Comparison of ENCODE assay signal across 11 cellular contexts in the genomic region with DNA sequence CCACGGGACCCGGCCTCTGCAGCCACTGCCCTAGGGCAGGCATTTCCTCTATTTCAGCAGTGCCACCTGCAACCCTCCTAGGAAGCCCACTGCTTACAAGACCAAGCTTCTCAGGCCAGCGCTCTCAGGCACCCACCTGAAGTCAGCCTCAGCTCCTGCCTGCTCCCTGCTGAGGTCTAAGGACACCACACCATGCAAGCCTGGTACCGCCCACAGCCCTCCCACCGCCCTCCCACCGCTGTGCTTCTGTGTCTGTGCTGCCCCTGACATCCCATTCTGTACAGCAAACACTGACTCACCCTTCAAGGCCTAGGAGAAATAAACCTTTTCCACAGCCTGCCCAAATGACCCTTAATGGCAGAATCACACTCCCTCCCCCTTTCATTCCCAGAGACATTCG. TPM values are rescaled to one million over a fixed set of nuclear protein-coding genes. Genes with fewer than 3 reads are reported as not detected.
DNase-seq lines count a peak whose midpoint lies in the region; ATAC-seq and TF ChIP-seq lines count a peak whose summit lies in the region.
"Had no signal": no experiment of that assay in that cellular context is flagged by ENCODE, and none has a peak within 500 bp of the region (broad histone marks: within the 10 kb centered on the region; RNA-seq: fewer than 3 reads in every experiment).

No MANE protein-coding gene starts in this region.

- H3K27me3 ChIP-seq in Caco-2 (replicated peaks; ENCODE audit: control insufficient read depth, insufficient read depth, low read length) = no peaks in the 10 kb centered on the region

- BruUV-seq in Caco-2 (replicated peaks; lab: Mats Ljungman, UMichigan) = no TSS peak

- H3K27me3 Mint-ChIP-seq in Caco-2 (ENCODE audit: insufficient read depth, unreplicated experiment) (no peaks in the 10 kb centered on the region), neural crest cell (ENCODE audit: low read depth) (no peaks in the 10 kb centered on the region)
- H3K27me3 Mint-ChIP-seq: activated CD8-positive, alpha-beta memory T cell treated with anti-CD3 and anti-CD28 coated beads, Interleukin-2, amount 10 ng/mL, durations not matched to agents 7 days and 5 days had no signal

- no peak for DNase-seq in Caco-2
- peak; percentile 44 for DNase-seq in dermis blood vessel endothelial cell
- DNase-seq in neural crest cell (ENCODE audit: low read depth, low spot score) = no peak
- DNase-seq in cerebellar nuclear complex (lab: John Stamatoyannopoulos, UW) = no peak
- no peak for DNase-seq in occipital lobe (lab: John Stamatoyannopoulos, UW)
- no peak for DNase-seq in activated CD4-positive, CD25-positive, alpha-beta regulatory T cell (lab: John Stamatoyannopoulos, UW)
- DNase-seq: activated CD8-positive, alpha-beta memory T cell treated with anti-CD3 and anti-CD28 coated beads, Interleukin-2, amount 10 ng/mL, durations not matched to agents 7 days and 5 days; mesendoderm; NCI-H187 treated with DMSO at 0.1 percent for 48 hours had no signal

- H3K4me3 Mint-ChIP-seq in Caco-2 (ENCODE audit: unreplicated experiment) (no peak overlapping the region), neural crest cell (peak overlapping the region; percentile 44)
- H3K4me3 Mint-ChIP-seq: activated CD8-positive, alpha-beta memory T cell treated with anti-CD3 and anti-CD28 coated beads, Interleukin-2, amount 10 ng/mL, durations not matched to agents 7 days and 5 days had no signal

- POLR2A ChIA-PET in Caco-2 (lab: Charles Lee) = no interaction called here
- POLR2A ChIA-PET in HEK293 (lab: Yijun Ruan, JAX) = interaction anchor here (0.6 to 1.3 kb wide), 2 partner anchors 158 to 194 kb away, joined by 3 to 4 read pairs; no protein-coding TSS in a partner anchor

- H3K27ac Mint-ChIP-seq in Caco-2 (ENCODE audit: unreplicated experiment) (peak overlapping the region; percentile 17), neural crest cell (ENCODE audit: unreplicated experiment) (peak overlapping the region; percentile 22)
- H3K27ac Mint-ChIP-seq: activated CD8-positive, alpha-beta memory T cell treated with anti-CD3 and anti-CD28 coated beads, Interleukin-2, amount 10 ng/mL, durations not matched to agents 7 days and 5 days had no signal

- H3K36me3 Mint-ChIP-seq in Caco-2 (ENCODE audit: insufficient read depth, unreplicated experiment) = peaks cover 60% of the 10 kb centered on the region
- H3K36me3 Mint-ChIP-seq in neural crest cell (ENCODE audit: low read depth) = no peaks in the 10 kb centered on the region

- ATAC-seq in GM18867 (IDR thresholded peaks at IDR 0.05; ENCODE audit: unreplicated experiment) = no peak
- ATAC-seq: activated CD8-positive, alpha-beta memory T cell treated with anti-CD3 and anti-CD28 coated beads, Interleukin-2, amount 10 ng/mL, durations not matched to agents 7 days and 5 days had no signal

- H3K4me1 ChIP-seq in Caco-2 = peaks cover 15% of the 10 kb centered on the region
- H3K4me1 ChIP-seq in HEK293 (ENCODE audit: control insufficient read depth, insufficient read depth, low read length) = peaks cover 13% of the 10 kb centered on the region

- TF ChIP-seq CTCF in Caco-2 (IDR thresholded peaks at IDR 0.05; ENCODE audit: insufficient read depth in 1 of 2, low read depth in 1 of 2, low read length in 1 of 2, severe bottlenecking in 1 of 2, unreplicated experiment in 1 of 2) (no peak), HEK293 (tag by site-specific recombination; IDR thresholded peaks at IDR 0.05) (no peak), neural crest cell (conservative IDR thresholded peaks at IDR 0.05) (no peak)

- H3K9me3 Mint-ChIP-seq in Caco-2 (ENCODE audit: unreplicated experiment) (no peaks in the 10 kb centered on the region), neural crest cell (no peaks in the 10 kb centered on the region)

- H3K27ac ChIP-seq in HEK293 (ENCODE audit: extremely low read depth, low read depth, low read length) = peak overlapping the region; percentile 41; the same call in 1 of the 2 replicates

- CTCF ChIA-PET in Caco-2 (lab: Charles Lee) = no interaction called here
- CTCF ChIA-PET in HEK293 (lab: Yijun Ruan, JAX) = interaction anchor here (1.0 kb wide), 1 partner anchor 81 kb away, joined by 4 read pairs; no protein-coding TSS in a partner anchor

- no peaks in the 10 kb centered on the region for H3K9me3 ChIP-seq in Caco-2
- no peaks in the 10 kb centered on the region for H3K9me3 ChIP-seq in HEK293 (ENCODE audit: control insufficient read depth, insufficient read depth, low read depth, low read length)

- H3K36me3 ChIP-seq in Caco-2 (ENCODE audit: control insufficient read depth, insufficient read depth, low read length) = peaks cover 1% of the 10 kb centered on the region; the same call in 1 of the 2 replicates
- peaks cover 4 to 43% of the 10 kb centered on the region in 2 experiments; a peak in 2 of 3 replicates for H3K36me3 ChIP-seq in HEK293 (ENCODE audit: control insufficient read depth in 2 of 2, insufficient read depth in 1 of 2, low read length in 2 of 2)

- H3K4me3 ChIP-seq in Caco-2 (ENCODE audit: low read depth, low read length) (no peak overlapping the region), HEK293 (ENCODE audit: low read depth, low read length) (no peak overlapping the region)

- H3K4me1 Mint-ChIP-seq in Caco-2 (ENCODE audit: low read depth, unreplicated experiment) (peaks cover 14% of the 10 kb centered on the region), neural crest cell (peaks cover 21% of the 10 kb centered on the region)

- intact Hi-C loops in Caco-2 (cut with micrococcal nuclease; ENCODE audit: unreplicated experiment) = no loop called here

TF ChIP-seq in HEK293, 187 proteins besides CTCF, POLR2A, EP300 and RAD21:
- TF ChIP-seq SP3 (tag by site-specific recombination; IDR thresholded peaks at IDR 0.05) (peak; percentile 42; the same call in 1 of the 2 replicates), EGR2 (tag by site-specific recombination; IDR thresholded peaks at IDR 0.05; ENCODE audit: low read depth) (peak; percentile 92), SP2 (tag by site-specific recombination; IDR thresholded peaks at IDR 0.05) (peak; percentile 27; the same call in 1 of the 2 replicates), ZNF600 (tag by site-specific recombination; IDR thresholded peaks at IDR 0.05) (0 out of 2 replicates have a peak, but pooled peaks have one; percentile 72), SALL2 (tag by site-specific recombination; IDR thresholded peaks at IDR 0.05; ENCODE audit: borderline replicate concordance) (no peak), SP7 (tag by site-specific recombination; IDR thresholded peaks at IDR 0.05) (peak; percentile 61; the same call in 1 of the 2 replicates), ZFHX2 (tag by site-specific recombination; conservative IDR thresholded peaks at IDR 0.05) (peak; percentile 93), ZIC2 (tag by site-specific recombination; IDR thresholded peaks at IDR 0.05) (peak; percentile 75), ZNF341 (tag by site-specific recombination; IDR thresholded peaks at IDR 0.05; ENCODE audit: low read depth) (no peak)

RNA-seq across cellular contexts. Expression of a gene that starts 6.3 kb away (rescaled TPM):
- total RNA-seq in Caco-2 (2022) (161 and 164 TPM in 2 replicates), dermis blood vessel endothelial cell (37.4 and 75.6 TPM in 2 replicates), neural crest cell (59.4 and 59.6 TPM in 2 replicates), occipital lobe (17.5 TPM)

RNA-seq across cellular contexts. Expression of a gene that starts 44.2 kb away (rescaled TPM):
- total RNA-seq in Caco-2 (2022) (0.66 and 1.1 TPM in 2 replicates), dermis blood vessel endothelial cell (0.05 TPM in 1 of 2 replicates, not detected in the other), neural crest cell (0.35 and 0.48 TPM in 2 replicates), occipital lobe (1.1 TPM)
